26 cellular contexts compared by ENCODE assay signal in genomic region chr10:132368881-132369635, GRCh38. TPM values are rescaled to one million over a fixed set of nuclear protein-coding genes. Genes with fewer than 3 reads are reported as not detected.
A peak's percentile ranks its signal among the peaks of the same experiment; 100 is the strongest.
DNase-seq lines count a peak whose midpoint lies in the region; ATAC-seq and TF ChIP-seq lines count a peak whose summit lies in the region.
"Had no signal": no experiment of that assay in that cellular context is flagged by ENCODE, and none has a peak within 500 bp of the region (broad histone marks: within the 10 kb centered on the region; RNA-seq: fewer than 3 reads in every experiment).

No MANE protein-coding gene starts in this region.

- H3K27me3 ChIP-seq in RWPE2 (ENCODE audit: insufficient read depth, poor library complexity, severe bottlenecking) = no peaks in the 10 kb centered on the region
- H3K27me3 ChIP-seq in foreskin keratinocyte = no peaks in the 10 kb centered on the region
- no peaks in the 10 kb centered on the region for H3K27me3 ChIP-seq in ascending aorta
- H3K27me3 ChIP-seq: dorsolateral prefrontal cortex, hepatocyte had no signal

- H3K27ac Mint-ChIP-seq in activated T-cell treated with anti-CD3 and anti-CD28 coated beads, Interleukin-2, amount 50 U/mL, for 72 hours = no peak overlapping the region
- H3K27ac Mint-ChIP-seq: H9; stimulated activated effector memory CD8-positive, alpha-beta T cell treated with anti-CD3 and anti-CD28 coated beads, Interleukin-12 subunit alpha, Interleukin-12 subunit beta, amount 100 ng/mL, for 72 hours had no signal

- ATAC-seq in RWPE2 (ENCODE audit: low read depth) (no peak; the same call in 2 of the 3 replicates), foreskin keratinocyte (peak; percentile 12)
- ATAC-seq in activated T-cell treated with anti-CD3 and anti-CD28 coated beads, Interleukin-2, amount 50 U/mL, for 72 hours (replicated peaks in 1 of 2) = no peak
- ATAC-seq: activated CD4-positive, CD25-positive, alpha-beta regulatory T cell treated with anti-CD3 and anti-CD28 coated beads, Interleukin-2, amount 50 U/mL, for 24 hours; stimulated activated effector memory CD8-positive, alpha-beta T cell treated with anti-CD3 and anti-CD28 coated beads, Interleukin-12 subunit alpha, Interleukin-12 subunit beta, amount 100 ng/mL, for 72 hours had no signal

- H3K4me3 ChIP-seq in RWPE2 (ENCODE audit: severe bottlenecking) (no peak overlapping the region), ascending aorta (no peak overlapping the region)
- H3K4me3 ChIP-seq: dorsolateral prefrontal cortex, hepatocyte, lung, prostate gland had no signal

- H3K36me3 ChIP-seq in RWPE2 (ENCODE audit: low read depth) (no peaks in the 10 kb centered on the region), ascending aorta (peaks cover 21% of the 10 kb centered on the region in 2 donors)
- H3K36me3 ChIP-seq: prostate gland had no signal

- peak; percentile 75 for DNase-seq in AG08396 (ENCODE audit: low spot score)
- DNase-seq in GM03348 (ENCODE audit: low spot score) = peak; percentile 75
- peak; percentile 34 for DNase-seq in RWPE2 (ENCODE audit: low spot score)
- DNase-seq in foreskin keratinocyte = peak; percentile 24 to 72
- DNase-seq in activated T-cell treated with anti-CD3 and anti-CD28 coated beads, Interleukin-2, amount 50 U/mL, for 72 hours = no peak
- DNase-seq in islet precursor cell = no peak
- no peak for DNase-seq in ascending aorta (ENCODE audit: low spot score in 2 of 2)
- DNase-seq in middle frontal gyrus (ENCODE audit: extremely low spot score, low spot score) = no peak
- DNase-seq: ACHN; activated T-cell treated with anti-CD3 and anti-CD28 coated beads, Interleukin-2, amount 50 U/mL, for 1 hour; amygdala; DMS79; H9; KBM-7; NCI-H1694; NCI-H526 treated with DMSO at 0.1 percent for 48 hours; stimulated activated CD4-positive, alpha-beta T cell treated with anti-CD3 and anti-CD28 coated beads, Interleukin-2, amount 100 ng/mL, for 24 hours; T1000 had no signal

- TF ChIP-seq CTCF in RWPE2 (IDR thresholded peaks at IDR 0.05; ENCODE audit: poor library complexity, severe bottlenecking) = no peak
- no peak for TF ChIP-seq CTCF in foreskin keratinocyte (conservative IDR thresholded peaks at IDR 0.05)
- no peak for TF ChIP-seq CTCF in ascending aorta (IDR thresholded peaks at IDR 0.05)

- peaks cover 0 to 6% of the 10 kb centered on the region in 2 donors for H3K9me3 Mint-ChIP-seq in activated T-cell treated with anti-CD3 and anti-CD28 coated beads, Interleukin-2, amount 50 U/mL, for 72 hours
- H3K9me3 Mint-ChIP-seq: CD8-positive, alpha-beta memory T cell had no signal

- no peaks in the 10 kb centered on the region for H3K9me3 ChIP-seq in RWPE2 (ENCODE audit: severe bottlenecking)
- H3K9me3 ChIP-seq in ascending aorta = peaks cover 0 to 5% of the 10 kb centered on the region in 2 donors
- H3K9me3 ChIP-seq: prostate gland had no signal

- H3K4me1 ChIP-seq in RWPE2 (ENCODE audit: insufficient read depth, poor library complexity, severe bottlenecking) (no peaks in the 10 kb centered on the region), foreskin keratinocyte (no peaks in the 10 kb centered on the region), ascending aorta (no peaks in the 10 kb centered on the region)
- H3K4me1 ChIP-seq: prostate gland had no signal

- H3K36me3 Mint-ChIP-seq in activated T-cell treated with anti-CD3 and anti-CD28 coated beads, Interleukin-2, amount 50 U/mL, for 72 hours (ENCODE audit: insufficient read depth in 2 of 2) = peaks cover 2 to 6% of the 10 kb centered on the region in 2 donors

- intact Hi-C loops in ascending aorta (cut with DNase I) = no loop called here

- no peak overlapping the region for H3K27ac ChIP-seq in RWPE2 (ENCODE audit: poor library complexity, severe bottlenecking)
- no peak overlapping the region for H3K27ac ChIP-seq in foreskin keratinocyte
- H3K27ac ChIP-seq in ascending aorta = no peak overlapping the region
- H3K27ac ChIP-seq: dorsolateral prefrontal cortex, hepatocyte, prostate gland, RWPE1 had no signal

- no peak overlapping the region for H3K4me3 Mint-ChIP-seq in activated T-cell treated with anti-CD3 and anti-CD28 coated beads, Interleukin-2, amount 50 U/mL, for 72 hours
- H3K4me3 Mint-ChIP-seq: CD8-positive, alpha-beta memory T cell; stimulated activated effector memory CD8-positive, alpha-beta T cell treated with anti-CD3 and anti-CD28 coated beads, Interleukin-12 subunit alpha, Interleukin-12 subunit beta, amount 100 ng/mL, for 72 hours had no signal

- H3K4me1 Mint-ChIP-seq in activated T-cell treated with anti-CD3 and anti-CD28 coated beads, Interleukin-2, amount 50 U/mL, for 72 hours (ENCODE audit: low read depth) = peaks cover 9% of the 10 kb centered on the region

- H3K27me3 Mint-ChIP-seq in activated T-cell treated with anti-CD3 and anti-CD28 coated beads, Interleukin-2, amount 50 U/mL, for 72 hours (ENCODE audit: low read depth) = no peaks in the 10 kb centered on the region

RNA-seq across cellular contexts. Expression of gene PWWP2B, which starts 27.9 kb away (rescaled TPM):
- total RNA-seq in foreskin keratinocyte (10.5 and 12.5 TPM in 2 replicates), ascending aorta (24.4 TPM)
- polyA plus RNA-seq in foreskin keratinocyte = 11.0 and 14.0 TPM in 2 replicates
- 1 to 10 TPM; 3.1 to 5.2 TPM for total RNA-seq in activated T-cell treated with anti-CD3 and anti-CD28 coated beads, Interleukin-2, amount 50 U/mL, for 72 hours

RNA-seq across cellular contexts. Expression of gene LRRC27, which starts 37.1 kb away (rescaled TPM):
- 4.4 and 4.6 TPM in 2 replicates for total RNA-seq in foreskin keratinocyte
- 3.6 and 4.0 TPM in 2 replicates for polyA plus RNA-seq in foreskin keratinocyte
- 1 to 10 TPM; 4.8 to 5.3 TPM for total RNA-seq in activated T-cell treated with anti-CD3 and anti-CD28 coated beads, Interleukin-2, amount 50 U/mL, for 72 hours
- total RNA-seq in ascending aorta = 2.0 TPM

Comparison
In these comparisons a context has a peak if more than half of its experiments do, and no peak if none do; other contexts are left out.
1. DNase-seq: peak in AG08396 (single experiment), GM03348 (single experiment), RWPE2 (single experiment) and foreskin keratinocyte (2 of 2); none in activated T-cell treated with anti-CD3 and anti-CD28 coated beads, Interleukin-2, amount 50 U/mL, for 72 hours (0 of 2), islet precursor cell (single experiment), ascending aorta (0 of 2) and middle frontal gyrus (single experiment).